18 cellular contexts compared by ENCODE assay signal in the genomic region with DNA sequence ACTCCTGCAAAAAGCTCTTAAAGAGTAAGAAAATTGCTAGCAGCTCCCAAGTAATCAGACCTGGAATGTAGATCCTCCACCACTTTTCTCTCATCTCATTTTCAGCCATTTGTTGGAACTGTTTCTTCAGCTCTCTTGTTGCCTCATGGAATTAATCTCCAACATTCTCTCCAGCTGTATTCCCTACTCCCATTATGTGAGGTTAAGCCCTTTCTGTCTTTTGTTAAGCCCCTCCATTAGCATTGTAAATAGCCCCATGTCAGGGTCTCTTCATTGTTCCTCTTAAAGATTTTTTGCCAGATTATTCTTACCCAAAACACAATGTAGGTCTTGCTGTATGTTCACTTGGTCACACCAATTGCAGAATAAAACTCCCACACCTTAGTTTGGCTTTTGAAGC.
DNase-seq lines count a peak whose midpoint lies in the region; ATAC-seq and TF ChIP-seq lines count a peak whose summit lies in the region.
"Had no signal": no experiment of that assay in that cellular context is flagged by ENCODE, and none has a peak within 500 bp of the region (broad histone marks: within the 10 kb centered on the region; RNA-seq: fewer than 3 reads in every experiment).

No MANE protein-coding gene starts in this region.

- H3K27ac Mint-ChIP-seq in H9 (peak overlapping the region; percentile 58 to 99 (median 90)), WTC11 (peak overlapping the region; percentile 44)
- H3K27ac Mint-ChIP-seq: B cell; CD8-positive, alpha-beta T cell had no signal

- no peaks in the 10 kb centered on the region for H3K23me2 ChIP-seq in H9 (ENCODE audit: insufficient read length, low read depth, low read length, poor library complexity, severe bottlenecking)

- H2AFZ ChIP-seq in H9 (ENCODE audit: low read length) (no peak overlapping the region), neuronal stem cell (ENCODE audit: low read length) (no peak overlapping the region)
- H2AFZ ChIP-seq: GM23248 had no signal

- H3K79me2 ChIP-seq in H9 (ENCODE audit: insufficient read depth, low read length): no peaks in the 10 kb centered on the region

- no peaks in the 10 kb centered on the region for H3K27me3 Mint-ChIP-seq in H9 (ENCODE audit: low read depth)
- H3K27me3 Mint-ChIP-seq in WTC11 (ENCODE audit: low read depth): no peaks in the 10 kb centered on the region
- H3K27me3 Mint-ChIP-seq: B cell had no signal

- H4K91ac ChIP-seq in H9 (ENCODE audit: insufficient read length, low read depth, low read length) (no peak overlapping the region), neuronal stem cell (ENCODE audit: low read depth, low read length, poor library complexity) (no peak overlapping the region)

- H3K9ac ChIP-seq in H9 (ENCODE audit: extremely low read depth, insufficient read length, low read length) (no peak overlapping the region), iPS-20b (ENCODE audit: low read depth, low read length) (0 out of 2 replicates have a peak overlapping the region, but pooled peaks have one; percentile 14), neuronal stem cell (ENCODE audit: low read depth, low read length, poor library complexity) (no peak overlapping the region)
- H3K9ac ChIP-seq: BLaER1 treated with 17β-estradiol and CSF1 and Interleukin-3, amounts not matched to agents 10 nM and 100 nM; GM23248 had no signal

- H3K4me1 ChIP-seq in H9 (ENCODE audit: insufficient read depth, low read length) (peaks cover 7% of the 10 kb centered on the region), iPS-20b (ENCODE audit: insufficient read depth, low read length) (peaks cover 15% of the 10 kb centered on the region), neuronal stem cell (ENCODE audit: control insufficient read depth in 2 of 2, insufficient read depth in 1 of 2, low read depth in 1 of 2, low read length in 2 of 2) (peaks cover 0 to 9% of the 10 kb centered on the region in 2 donors), foreskin keratinocyte (no peaks in the 10 kb centered on the region)
- H3K4me1 ChIP-seq: BLaER1 treated with 17β-estradiol and CSF1 and Interleukin-3, amounts not matched to agents 10 nM and 100 nM had no signal

- ATAC-seq in WTC11 (peak; percentile 88), esophagus mucosa (no peak), foreskin keratinocyte (no peak)
- ATAC-seq: CD8-positive, alpha-beta T cell; GM12878 had no signal

- H3K36me3 ChIP-seq in iPS-20b (ENCODE audit: insufficient read depth, low read depth, low read length) (0 out of 2 replicates have a peak, but pooled peaks cover 4% of the 10 kb centered on the region), neuronal stem cell (replicated peaks in 1 of 2; ENCODE audit: control insufficient read depth in 2 of 2, insufficient read depth in 2 of 2, low read length in 2 of 2) (no peaks in the 10 kb centered on the region)
- H3K36me3 ChIP-seq: BLaER1 treated with 17β-estradiol and CSF1 and Interleukin-3, amounts not matched to agents 10 nM and 100 nM; HAP-1 had no signal

- H3K9me3 ChIP-seq in H9 (ENCODE audit: control insufficient read depth, low read depth, low read length) (no peaks in the 10 kb centered on the region), iPS-20b (ENCODE audit: insufficient read depth, low read depth, low read length) (peaks cover 14% of the 10 kb centered on the region), neuronal stem cell (replicated peaks in 1 of 2; ENCODE audit: control insufficient read depth in 2 of 2, insufficient read depth in 1 of 2, low read depth in 1 of 2, low read length in 2 of 2) (peaks cover 0 to 1% of the 10 kb centered on the region in 2 donors)
- H3K9me3 ChIP-seq: HAP-1 had no signal

- no peak overlapping the region for H2BK20ac ChIP-seq in H9 (ENCODE audit: low read depth, low read length, poor library complexity, severe bottlenecking)

- DNase-seq in H9 (no peak), WTC11 (ENCODE audit: low spot score) (no peak), neuronal stem cell (ENCODE audit: low spot score) (no peak), foreskin keratinocyte (no peak), SW480 (ENCODE audit: low spot score) (no peak)
- DNase-seq: Calu3; CD8-positive, alpha-beta T cell; DMS 273 treated with DMSO at 0.1 percent for 48 hours; DMS53; DND-41; EL; GM23248 had no signal

- CTCF ChIA-PET in WTC11 (lab: Charles Lee): interaction anchor here (1.0 to 1.8 kb wide), 2 partner anchors 29 to 204 kb away, joined by 3 to 9 read pairs; no protein-coding TSS in a partner anchor

- H3K36me3 Mint-ChIP-seq in H9 (ENCODE audit: insufficient read depth in 1 of 3, low read depth in 3 of 3): peaks cover 10 to 28% (median 27%) of the 10 kb centered on the region in 3 experiments
- peaks cover 22% of the 10 kb centered on the region for H3K36me3 Mint-ChIP-seq in WTC11
- H3K36me3 Mint-ChIP-seq: CD8-positive, alpha-beta T cell had no signal

- POLR2A ChIA-PET in WTC11 (lab: Charles Lee): no interaction called here

- H4K8ac ChIP-seq in H9 (replicated peaks; ENCODE audit: insufficient read length, low read depth, low read length) (no peak overlapping the region), neuronal stem cell (ENCODE audit: low read depth, low read length) (no peak overlapping the region)

- H3K27me3 ChIP-seq in H9 (ENCODE audit: insufficient read depth, low read length): no peaks in the 10 kb centered on the region; the same call in 1 of the 2 replicates
- H3K27me3 ChIP-seq in iPS-20b (ENCODE audit: insufficient read depth, low read length): no peaks in the 10 kb centered on the region
- no peaks in the 10 kb centered on the region for H3K27me3 ChIP-seq in neuronal stem cell (ENCODE audit: control insufficient read depth in 3 of 3, insufficient read depth in 3 of 3, low read depth in 1 of 3, low read length in 3 of 3)
- no peaks in the 10 kb centered on the region for H3K27me3 ChIP-seq in foreskin keratinocyte
- H3K27me3 ChIP-seq: BLaER1 treated with 17β-estradiol and CSF1 and Interleukin-3, amounts not matched to agents 10 nM and 100 nM had no signal

- H3K4me3 ChIP-seq in iPS-20b (ENCODE audit: low read length) (peak overlapping the region; percentile 29; the same call in 1 of the 2 replicates), neuronal stem cell (ENCODE audit: low read length in 2 of 2) (no peak overlapping the region)
- H3K4me3 ChIP-seq: BLaER1 treated with 17β-estradiol and CSF1 and Interleukin-3, amounts not matched to agents 10 nM and 100 nM; GM12878; GM23248; HAP-1 had no signal

- no peak overlapping the region for H2BK15ac ChIP-seq in H9 (ENCODE audit: low read depth, low read length)
- H2BK15ac ChIP-seq in neuronal stem cell (ENCODE audit: low read length): no peak overlapping the region

- H3K14ac ChIP-seq in H9 (ENCODE audit: insufficient read depth, low read length) (no peak overlapping the region), neuronal stem cell (ENCODE audit: low read length) (no peak overlapping the region)

- H2AK5ac ChIP-seq in H9 (ENCODE audit: insufficient read length, low read length) (no peak overlapping the region), neuronal stem cell (ENCODE audit: low read depth, low read length) (no peak overlapping the region)

- no peak overlapping the region for H3K56ac ChIP-seq in H9 (ENCODE audit: insufficient read length, low read depth, low read length)

- H3K79me1 ChIP-seq in H9 (ENCODE audit: insufficient read depth, low read depth, low read length, poor library complexity, severe bottlenecking): no peaks in the 10 kb centered on the region
- no peaks in the 10 kb centered on the region for H3K79me1 ChIP-seq in neuronal stem cell (ENCODE audit: low read depth, low read length)

- no peak overlapping the region for H2BK12ac ChIP-seq in H9 (ENCODE audit: insufficient read length, low read depth, low read length)
- no peak overlapping the region for H2BK12ac ChIP-seq in neuronal stem cell (ENCODE audit: low read length)

- H3K4me1 Mint-ChIP-seq in H9 (peaks cover 24 to 28% of the 10 kb centered on the region in 2 experiments), WTC11 (peaks cover 21% of the 10 kb centered on the region)
- H3K4me1 Mint-ChIP-seq: B cell had no signal

- no peaks in the 10 kb centered on the region for H4K20me1 ChIP-seq in H9 (ENCODE audit: control insufficient read depth, insufficient read depth, insufficient read length)
- H4K20me1 ChIP-seq: BLaER1 treated with 17β-estradiol and CSF1 and Interleukin-3, amounts not matched to agents 10 nM and 100 nM had no signal

- H3K4ac ChIP-seq in H9 (ENCODE audit: low read depth, low read length): no peak overlapping the region
- H3K4ac ChIP-seq in neuronal stem cell (ENCODE audit: low read length): no peak overlapping the region

- no peak overlapping the region for H3K27ac ChIP-seq in H9 (ENCODE audit: insufficient read length, low read depth, low read length)
- no peak overlapping the region for H3K27ac ChIP-seq in iPS-20b (ENCODE audit: low read length)
- H3K27ac ChIP-seq in neuronal stem cell (replicated peaks; ENCODE audit: low read length): peak overlapping the region; percentile 27
- no peak overlapping the region for H3K27ac ChIP-seq in foreskin keratinocyte
- H3K27ac ChIP-seq: BLaER1 treated with 17β-estradiol and CSF1 and Interleukin-3, amounts not matched to agents 10 nM and 100 nM; GM23248 had no signal

- no peak overlapping the region for H2BK120ac ChIP-seq in H9 (ENCODE audit: low read depth, low read length, poor library complexity, severe bottlenecking)
- no peak overlapping the region for H2BK120ac ChIP-seq in neuronal stem cell (ENCODE audit: low read depth, low read length)

- H3T11ph ChIP-seq in H9 (ENCODE audit: low read length): no peak overlapping the region

- no peak for TF ChIP-seq CTCF in H9 (conservative IDR thresholded peaks at IDR 0.05)
- no peak for TF ChIP-seq CTCF in WTC11 (IDR thresholded peaks at IDR 0.05)
- no peak for TF ChIP-seq CTCF in foreskin keratinocyte (conservative IDR thresholded peaks at IDR 0.05)

- H3K4me3 Mint-ChIP-seq in H9 (no peak overlapping the region; a peak in 1 of 5 replicates), WTC11 (no peak overlapping the region)
- H3K4me3 Mint-ChIP-seq: B cell; CD8-positive, alpha-beta T cell had no signal

- peaks cover 21 to 29% of the 10 kb centered on the region in 2 experiments for H3K9me3 Mint-ChIP-seq in H9
- H3K9me3 Mint-ChIP-seq in WTC11: peaks cover 39% of the 10 kb centered on the region

- H2BK5ac ChIP-seq in H9 (ENCODE audit: insufficient read length, low read length): no peak overlapping the region
- H2BK5ac ChIP-seq in neuronal stem cell (ENCODE audit: low read length): no peak overlapping the region

- H4K5ac ChIP-seq in H9 (ENCODE audit: insufficient read length, low read depth, low read length): no peak overlapping the region

- no peak overlapping the region for H3K4me2 ChIP-seq in H9 (ENCODE audit: insufficient read depth, insufficient read length, low read length)
- H3K4me2 ChIP-seq in neuronal stem cell (ENCODE audit: insufficient read depth, low read length, poor library complexity, severe bottlenecking): no peak overlapping the region
- H3K4me2 ChIP-seq: BLaER1 treated with 17β-estradiol and CSF1 and Interleukin-3, amounts not matched to agents 10 nM and 100 nM had no signal

- H3K23ac ChIP-seq in H9 (ENCODE audit: insufficient read length, low read depth, low read length): no peak overlapping the region
- H3K23ac ChIP-seq in neuronal stem cell (ENCODE audit: low read depth, low read length, poor library complexity): no peak overlapping the region

- H3K18ac ChIP-seq in H9 (ENCODE audit: insufficient read length, low read depth, low read length) (no peak overlapping the region), neuronal stem cell (ENCODE audit: low read length) (no peak overlapping the region)

TF ChIP-seq in WTC11, 78 proteins besides CTCF, POLR2A, EP300 and RAD21:
- no peak for TF ChIP-seq FOXP1 (CRISPR knock-in tag; IDR thresholded peaks at IDR 0.05; ENCODE audit: borderline replicate concordance)
